ENCODE assay signal across 1 cellular context in the genomic region with DNA sequence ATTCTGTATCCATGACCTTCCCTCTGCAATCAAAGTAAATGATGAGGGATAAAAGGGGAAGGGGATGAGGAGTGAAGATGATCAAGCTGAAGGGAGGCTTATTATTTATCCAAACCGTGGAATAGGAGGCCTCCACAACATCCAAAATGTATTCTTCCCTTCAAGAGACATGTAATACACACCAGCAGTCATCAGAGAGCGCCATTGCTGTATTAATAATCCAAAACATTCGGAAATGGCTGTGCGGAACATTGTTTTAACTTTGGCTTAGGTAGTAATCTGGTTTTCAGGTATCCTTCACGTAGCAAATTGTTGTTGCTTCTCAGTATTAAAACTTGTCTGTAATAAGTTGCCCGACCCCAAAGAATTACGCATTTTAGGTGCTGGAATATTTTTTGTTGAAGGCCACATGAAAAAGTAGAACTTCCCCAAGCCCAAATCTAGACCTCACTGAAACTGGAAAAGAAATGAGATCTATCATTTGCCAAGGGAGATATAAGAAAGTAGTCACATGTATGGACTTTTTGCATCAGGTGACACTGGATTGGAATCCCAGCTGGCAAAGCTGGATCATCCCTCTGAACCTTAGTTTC.
TF ChIP-seq lines count a peak whose summit lies in the region.

No MANE protein-coding gene starts in this region.

TF ChIP-seq in GM23338, 12 proteins besides CTCF, POLR2A, EP300 and RAD21 (continued from another document):
- TF ChIP-seq, protein P1, sequence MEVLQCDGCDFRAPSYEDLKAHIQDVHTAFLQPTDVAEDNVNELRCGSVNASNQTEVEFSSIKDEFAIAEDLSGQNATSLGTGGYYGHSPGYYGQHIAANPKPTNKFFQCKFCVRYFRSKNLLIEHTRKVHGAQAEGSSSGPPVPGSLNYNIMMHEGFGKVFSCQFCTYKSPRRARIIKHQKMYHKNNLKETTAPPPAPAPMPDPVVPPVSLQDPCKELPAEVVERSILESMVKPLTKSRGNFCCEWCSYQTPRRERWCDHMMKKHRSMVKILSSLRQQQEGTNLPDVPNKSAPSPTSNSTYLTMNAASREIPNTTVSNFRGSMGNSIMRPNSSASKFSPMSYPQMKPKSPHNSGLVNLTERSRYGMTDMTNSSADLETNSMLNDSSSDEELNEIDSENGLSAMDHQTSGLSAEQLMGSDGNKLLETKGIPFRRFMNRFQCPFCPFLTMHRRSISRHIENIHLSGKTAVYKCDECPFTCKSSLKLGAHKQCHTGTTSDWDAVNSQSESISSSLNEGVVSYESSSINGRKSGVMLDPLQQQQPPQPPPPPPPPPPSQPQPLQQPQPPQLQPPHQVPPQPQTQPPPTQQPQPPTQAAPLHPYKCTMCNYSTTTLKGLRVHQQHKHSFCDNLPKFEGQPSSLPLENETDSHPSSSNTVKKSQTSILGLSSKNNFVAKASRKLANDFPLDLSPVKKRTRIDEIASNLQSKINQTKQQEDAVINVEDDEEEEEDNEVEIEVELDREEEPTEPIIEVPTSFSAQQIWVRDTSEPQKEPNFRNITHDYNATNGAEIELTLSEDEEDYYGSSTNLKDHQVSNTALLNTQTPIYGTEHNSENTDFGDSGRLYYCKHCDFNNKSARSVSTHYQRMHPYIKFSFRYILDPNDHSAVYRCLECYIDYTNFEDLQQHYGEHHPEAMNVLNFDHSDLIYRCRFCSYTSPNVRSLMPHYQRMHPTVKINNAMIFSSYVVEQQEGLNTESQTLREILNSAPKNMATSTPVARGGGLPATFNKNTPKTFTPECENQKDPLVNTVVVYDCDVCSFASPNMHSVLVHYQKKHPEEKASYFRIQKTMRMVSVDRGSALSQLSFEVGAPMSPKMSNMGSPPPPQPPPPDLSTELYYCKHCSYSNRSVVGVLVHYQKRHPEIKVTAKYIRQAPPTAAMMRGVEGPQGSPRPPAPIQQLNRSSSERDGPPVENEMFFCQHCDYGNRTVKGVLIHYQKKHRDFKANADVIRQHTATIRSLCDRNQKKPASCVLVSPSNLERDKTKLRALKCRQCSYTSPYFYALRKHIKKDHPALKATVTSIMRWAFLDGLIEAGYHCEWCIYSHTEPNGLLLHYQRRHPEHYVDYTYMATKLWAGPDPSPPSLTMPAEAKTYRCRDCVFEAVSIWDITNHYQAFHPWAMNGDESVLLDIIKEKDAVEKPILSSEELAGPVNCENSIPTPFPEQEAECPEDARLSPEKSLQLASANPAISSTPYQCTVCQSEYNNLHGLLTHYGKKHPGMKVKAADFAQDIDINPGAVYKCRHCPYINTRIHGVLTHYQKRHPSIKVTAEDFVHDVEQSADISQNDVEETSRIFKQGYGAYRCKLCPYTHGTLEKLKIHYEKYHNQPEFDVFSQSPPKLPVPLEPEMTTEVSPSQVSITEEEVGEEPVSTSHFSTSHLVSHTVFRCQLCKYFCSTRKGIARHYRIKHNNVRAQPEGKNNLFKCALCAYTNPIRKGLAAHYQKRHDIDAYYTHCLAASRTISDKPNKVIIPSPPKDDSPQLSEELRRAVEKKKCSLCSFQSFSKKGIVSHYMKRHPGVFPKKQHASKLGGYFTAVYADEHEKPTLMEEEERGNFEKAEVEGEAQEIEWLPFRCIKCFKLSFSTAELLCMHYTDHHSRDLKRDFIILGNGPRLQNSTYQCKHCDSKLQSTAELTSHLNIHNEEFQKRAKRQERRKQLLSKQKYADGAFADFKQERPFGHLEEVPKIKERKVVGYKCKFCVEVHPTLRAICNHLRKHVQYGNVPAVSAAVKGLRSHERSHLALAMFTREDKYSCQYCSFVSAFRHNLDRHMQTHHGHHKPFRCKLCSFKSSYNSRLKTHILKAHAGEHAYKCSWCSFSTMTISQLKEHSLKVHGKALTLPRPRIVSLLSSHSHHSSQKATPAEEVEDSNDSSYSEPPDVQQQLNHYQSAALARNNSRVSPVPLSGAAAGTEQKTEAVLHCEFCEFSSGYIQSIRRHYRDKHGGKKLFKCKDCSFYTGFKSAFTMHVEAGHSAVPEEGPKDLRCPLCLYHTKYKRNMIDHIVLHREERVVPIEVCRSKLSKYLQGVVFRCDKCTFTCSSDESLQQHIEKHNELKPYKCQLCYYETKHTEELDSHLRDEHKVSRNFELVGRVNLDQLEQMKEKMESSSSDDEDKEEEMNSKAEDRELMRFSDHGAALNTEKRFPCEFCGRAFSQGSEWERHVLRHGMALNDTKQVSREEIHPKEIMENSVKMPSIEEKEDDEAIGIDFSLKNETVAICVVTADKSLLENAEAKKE (CRISPR knock-in tag; IDR thresholded peaks at IDR 0.05), result no peak
- TF ChIP-seq, protein P2, sequence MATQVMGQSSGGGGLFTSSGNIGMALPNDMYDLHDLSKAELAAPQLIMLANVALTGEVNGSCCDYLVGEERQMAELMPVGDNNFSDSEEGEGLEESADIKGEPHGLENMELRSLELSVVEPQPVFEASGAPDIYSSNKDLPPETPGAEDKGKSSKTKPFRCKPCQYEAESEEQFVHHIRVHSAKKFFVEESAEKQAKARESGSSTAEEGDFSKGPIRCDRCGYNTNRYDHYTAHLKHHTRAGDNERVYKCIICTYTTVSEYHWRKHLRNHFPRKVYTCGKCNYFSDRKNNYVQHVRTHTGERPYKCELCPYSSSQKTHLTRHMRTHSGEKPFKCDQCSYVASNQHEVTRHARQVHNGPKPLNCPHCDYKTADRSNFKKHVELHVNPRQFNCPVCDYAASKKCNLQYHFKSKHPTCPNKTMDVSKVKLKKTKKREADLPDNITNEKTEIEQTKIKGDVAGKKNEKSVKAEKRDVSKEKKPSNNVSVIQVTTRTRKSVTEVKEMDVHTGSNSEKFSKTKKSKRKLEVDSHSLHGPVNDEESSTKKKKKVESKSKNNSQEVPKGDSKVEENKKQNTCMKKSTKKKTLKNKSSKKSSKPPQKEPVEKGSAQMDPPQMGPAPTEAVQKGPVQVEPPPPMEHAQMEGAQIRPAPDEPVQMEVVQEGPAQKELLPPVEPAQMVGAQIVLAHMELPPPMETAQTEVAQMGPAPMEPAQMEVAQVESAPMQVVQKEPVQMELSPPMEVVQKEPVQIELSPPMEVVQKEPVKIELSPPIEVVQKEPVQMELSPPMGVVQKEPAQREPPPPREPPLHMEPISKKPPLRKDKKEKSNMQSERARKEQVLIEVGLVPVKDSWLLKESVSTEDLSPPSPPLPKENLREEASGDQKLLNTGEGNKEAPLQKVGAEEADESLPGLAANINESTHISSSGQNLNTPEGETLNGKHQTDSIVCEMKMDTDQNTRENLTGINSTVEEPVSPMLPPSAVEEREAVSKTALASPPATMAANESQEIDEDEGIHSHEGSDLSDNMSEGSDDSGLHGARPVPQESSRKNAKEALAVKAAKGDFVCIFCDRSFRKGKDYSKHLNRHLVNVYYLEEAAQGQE (IDR thresholded peaks at IDR 0.05; ENCODE audit: unreplicated experiment), result no peak
- TF ChIP-seq EZH2phosphoT487 (IDR thresholded peaks at IDR 0.05; ENCODE audit: unreplicated experiment), result no peak
- TF ChIP-seq, protein P3, sequence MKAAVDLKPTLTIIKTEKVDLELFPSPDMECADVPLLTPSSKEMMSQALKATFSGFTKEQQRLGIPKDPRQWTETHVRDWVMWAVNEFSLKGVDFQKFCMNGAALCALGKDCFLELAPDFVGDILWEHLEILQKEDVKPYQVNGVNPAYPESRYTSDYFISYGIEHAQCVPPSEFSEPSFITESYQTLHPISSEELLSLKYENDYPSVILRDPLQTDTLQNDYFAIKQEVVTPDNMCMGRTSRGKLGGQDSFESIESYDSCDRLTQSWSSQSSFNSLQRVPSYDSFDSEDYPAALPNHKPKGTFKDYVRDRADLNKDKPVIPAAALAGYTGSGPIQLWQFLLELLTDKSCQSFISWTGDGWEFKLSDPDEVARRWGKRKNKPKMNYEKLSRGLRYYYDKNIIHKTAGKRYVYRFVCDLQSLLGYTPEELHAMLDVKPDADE (IDR thresholded peaks at IDR 0.05), result no peak
- TF ChIP-seq ZNF331 (CRISPR knock-in tag; IDR thresholded peaks at IDR 0.05; ENCODE audit: low read depth), result no peak
- no peak for TF ChIP-seq STAT1 (IDR thresholded peaks at IDR 0.05; ENCODE audit: unreplicated experiment)
- no peak for TF ChIP-seq NANOG (IDR thresholded peaks at IDR 0.05; ENCODE audit: borderline replicate concordance)
- no peak for TF ChIP-seq EZH2 (IDR thresholded peaks at IDR 0.05; ENCODE audit: low read depth, unreplicated experiment)
